Comparison of ENCODE assay signal across 7 cellular contexts in the genomic region with DNA sequence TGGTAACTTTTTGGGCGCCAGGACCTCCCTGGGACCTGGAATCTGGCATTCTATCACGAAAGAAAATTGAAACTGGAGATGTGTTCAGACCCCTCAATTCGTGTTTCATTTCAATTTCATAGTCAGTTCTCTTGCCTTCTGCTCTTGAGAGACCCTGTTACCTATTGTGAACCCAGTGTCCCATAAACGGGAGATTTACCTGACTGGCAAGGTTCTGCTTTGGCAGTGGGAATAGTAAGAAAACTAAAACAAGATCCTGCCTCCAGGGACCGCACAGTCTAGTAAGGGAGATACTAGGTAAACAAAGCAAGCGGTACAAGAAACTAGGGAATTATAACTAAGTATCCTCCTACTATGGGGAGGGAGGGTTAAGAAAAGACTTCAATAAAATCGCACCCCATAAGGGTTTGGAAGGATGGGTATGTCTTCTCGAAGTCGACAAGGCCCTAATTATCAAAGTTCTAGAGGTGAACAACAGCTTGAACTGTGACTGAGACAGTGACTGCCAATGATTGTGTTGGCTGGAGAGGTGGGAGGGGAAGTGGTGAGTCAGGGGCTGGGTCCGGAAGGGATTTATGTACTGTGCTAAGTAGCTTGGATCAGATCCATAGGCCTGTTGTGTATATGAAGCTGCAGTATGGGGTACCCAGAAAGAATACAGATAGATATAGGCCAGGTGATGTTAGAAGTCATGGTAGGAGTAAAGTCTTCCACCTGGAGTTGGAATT. TPM values are rescaled to one million over a fixed set of nuclear protein-coding genes. Genes with fewer than 3 reads are reported as not detected.
DNase-seq lines count a peak whose midpoint lies in the region; ATAC-seq and TF ChIP-seq lines count a peak whose summit lies in the region.

No MANE protein-coding gene starts in this region.

- no peaks in the 10 kb centered on the region for H3K4me1 ChIP-seq in esophagus (ENCODE audit: control insufficient read depth in 2 of 2, insufficient read depth in 2 of 2, low read length in 1 of 2)
- peaks cover 7% of the 10 kb centered on the region for H3K4me1 ChIP-seq in mesenchymal stem cell (ENCODE audit: control insufficient read depth, insufficient read depth, low read depth, low read length)
- peaks cover 3% of the 10 kb centered on the region for H3K4me1 ChIP-seq in upper lobe of right lung

- no peak overlapping the region for H3K4ac ChIP-seq in mesenchymal stem cell (ENCODE audit: low read depth in 1 of 2, low read length in 2 of 2)

- peak overlapping the region; percentile 82 for H3K4me2 ChIP-seq in mesenchymal stem cell (ENCODE audit: low read length, poor library complexity, severe bottlenecking)

- ATAC-seq in upper lobe of right lung (peak; percentile 59), HG02840 (IDR thresholded peaks at IDR 0.05; ENCODE audit: low FRiP score, unreplicated experiment) (no peak)

- TF ChIP-seq CTCF in upper lobe of right lung (IDR thresholded peaks at IDR 0.05) = no peak

- H3K18ac ChIP-seq in mesenchymal stem cell (ENCODE audit: low read depth in 1 of 2, low read length in 2 of 2) = peak overlapping the region; percentile 85 to 90

- H3K4me3 ChIP-seq in esophagus (ENCODE audit: low read depth in 1 of 2, low read length in 2 of 2) = peak overlapping the region; percentile 24 to 42
- H3K4me3 ChIP-seq in mesenchymal stem cell (ENCODE audit: insufficient read depth in 1 of 2, low read depth in 1 of 2, low read length in 2 of 2) = peak overlapping the region; percentile 87 to 88
- H3K4me3 ChIP-seq in upper lobe of right lung = peak overlapping the region; percentile 67

- H3K9ac ChIP-seq in mesenchymal stem cell (ENCODE audit: low read length) = peak overlapping the region; percentile 90

- peak overlapping the region; percentile 60 for H2BK15ac ChIP-seq in mesenchymal stem cell (ENCODE audit: low read depth, poor library complexity, severe bottlenecking)

- 29 to 33% methylated on average over 10 of the region's 10 CpGs for WGBS in esophagus, 2 donors
- WGBS in mesenchymal stem cell = 5% methylated on average over 8 of the region's 10 CpGs

- peaks cover 0 to 3% of the 10 kb centered on the region in 2 donors for H3K27me3 ChIP-seq in esophagus (ENCODE audit: control insufficient read depth in 1 of 2, insufficient read depth in 2 of 2, low read length in 2 of 2)
- no peaks in the 10 kb centered on the region for H3K27me3 ChIP-seq in mesenchymal stem cell (ENCODE audit: control insufficient read depth in 1 of 2, insufficient read depth in 1 of 2, low read length in 2 of 2)
- H3K27me3 ChIP-seq in upper lobe of right lung = no peaks in the 10 kb centered on the region

- H3K79me1 ChIP-seq in mesenchymal stem cell (replicated peaks; ENCODE audit: low read length, poor library complexity, severe bottlenecking) = peaks cover 15% of the 10 kb centered on the region

- no peak overlapping the region for H2BK12ac ChIP-seq in mesenchymal stem cell (ENCODE audit: low read length in 2 of 2)

- no peak overlapping the region for H3K14ac ChIP-seq in mesenchymal stem cell (ENCODE audit: low read length in 2 of 2)

- no peak overlapping the region for H2BK5ac ChIP-seq in mesenchymal stem cell (ENCODE audit: low read depth, low read length, poor library complexity, severe bottlenecking)

- no peak overlapping the region for H4K91ac ChIP-seq in mesenchymal stem cell (ENCODE audit: low read length)

- H3K27ac ChIP-seq in esophagus (ENCODE audit: low read depth in 2 of 2, low read length in 1 of 2) (peak overlapping the region in 1 of 2 donors; percentile 38), mesenchymal stem cell (ENCODE audit: low read length, poor library complexity, severe bottlenecking) (no peak overlapping the region), upper lobe of right lung (peak overlapping the region; percentile 81)

- DNase-seq in NCI-H460 (ENCODE audit: extremely low read depth, low read depth) = peak; percentile 78
- peak; percentile 71 for DNase-seq in mesenchymal stem cell
- DNase-seq in upper lobe of right lung = no peak
- no peak for DNase-seq in COLO668 (lab: John Stamatoyannopoulos, UW; ENCODE audit: unreplicated experiment)
- DNase-seq in NCI-H187 treated with DMSO at 0.1 percent for 48 hours (lab: John Stamatoyannopoulos, UW) = no peak

- H3K9me3 ChIP-seq in esophagus (ENCODE audit: control insufficient read depth in 2 of 2, insufficient read depth in 1 of 2, low read depth in 1 of 2, low read length in 1 of 2) (peaks cover 0 to under 1% of the 10 kb centered on the region in 2 donors), mesenchymal stem cell (ENCODE audit: control insufficient read depth, low read length) (no peaks in the 10 kb centered on the region), upper lobe of right lung (no peaks in the 10 kb centered on the region)

- no peak overlapping the region for H2AFZ ChIP-seq in mesenchymal stem cell (ENCODE audit: low read depth, low read length)

- H3K36me3 ChIP-seq in esophagus (ENCODE audit: control insufficient read depth in 2 of 2, insufficient read depth in 2 of 2, low read length in 1 of 2) (no peaks in the 10 kb centered on the region), mesenchymal stem cell (ENCODE audit: control insufficient read depth in 1 of 2, insufficient read depth in 2 of 2, low read depth in 1 of 2, low read length in 2 of 2) (no peaks in the 10 kb centered on the region), upper lobe of right lung (no peaks in the 10 kb centered on the region)

- no peak overlapping the region for H2BK120ac ChIP-seq in mesenchymal stem cell (ENCODE audit: low read depth, low read length)

- no peak overlapping the region for H2AK5ac ChIP-seq in mesenchymal stem cell (ENCODE audit: low read length, severe bottlenecking)

- intact Hi-C loops in upper lobe of right lung (cut with DNase I) = no loop called here

- no peak overlapping the region for H3K23ac ChIP-seq in mesenchymal stem cell (ENCODE audit: low read length in 2 of 2)

- H4K8ac ChIP-seq in mesenchymal stem cell (ENCODE audit: low read length) = peak overlapping the region; percentile 91

RNA-seq across cellular contexts. Expression of gene ACSS3, which starts 0.8 kb away (rescaled TPM):
- 44.0 and 54.4 TPM in 2 replicates for total RNA-seq in NCI-H460 (2014; rRNA removed; shearing (Covaris generic))
- 10.9 and 14.7 TPM in 2 replicates for polyA plus RNA-seq in NCI-H460 (2014; cell fraction: nucleus; rRNA removed)
- polyA plus RNA-seq in esophagus = under 1 TPM; 0.31 TPM
- polyA plus RNA-seq in mesenchymal stem cell (2013, experiment 1 of 2) = 4.1 TPM
- 4.0 TPM for polyA plus RNA-seq in mesenchymal stem cell (2013, experiment 2 of 2)
- 35.9 TPM for total RNA-seq in upper lobe of right lung

Comparison
In these comparisons a context has a peak if more than half of its experiments do, and no peak if none do; other contexts are left out.
1. DNase-seq: peak in NCI-H460 (single experiment) and mesenchymal stem cell (single experiment); none in upper lobe of right lung (single experiment), COLO668 (single experiment) and NCI-H187 treated with DMSO at 0.1 percent for 48 hours (single experiment).
2. H3K4me3 ChIP-seq: peak in every context shown above with its lines; median percentile 88 in mesenchymal stem cell; 67 in upper lobe of right lung; 33 in esophagus.